In the genomic region with DNA sequence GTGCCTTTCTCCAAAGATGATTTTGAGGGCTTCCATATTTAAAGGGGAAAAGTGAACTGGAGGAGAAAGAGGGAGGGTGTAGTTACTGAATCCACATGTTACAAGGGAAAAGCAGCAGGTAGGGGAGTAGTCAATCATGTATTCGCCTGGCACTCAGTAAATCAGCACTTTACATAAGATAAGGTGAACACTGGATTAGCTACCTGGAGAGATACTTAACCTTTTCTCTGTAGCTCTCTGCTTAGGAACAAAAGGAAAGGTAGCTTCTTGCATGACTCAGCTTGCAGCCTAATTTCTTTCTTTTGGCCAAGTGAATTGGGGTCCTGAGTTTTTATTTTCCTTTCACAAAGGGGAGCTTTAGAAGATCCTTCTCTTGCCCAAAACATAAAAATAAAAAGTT, we compare ENCODE assay signal across 29 cellular contexts. TPM values are rescaled to one million over a fixed set of nuclear protein-coding genes. Genes with fewer than 3 reads are reported as not detected.
"Had no signal": no experiment of that assay in that cellular context is flagged by ENCODE, and none has a peak within 500 bp of the region (broad histone marks: within the 10 kb centered on the region; RNA-seq: fewer than 3 reads in every experiment).

No MANE protein-coding gene starts in this region.

- H3K4me3 ChIP-seq: ascending aorta, body of pancreas, SK-N-MC had no signal

- H3K9me3 Mint-ChIP-seq: activated CD4-positive, alpha-beta memory T cell treated with anti-CD3 and anti-CD28 coated beads for 36 hours; activated CD4-positive, alpha-beta T cell treated with anti-CD3 and anti-CD28 coated beads, Interleukin-2, amount 10 ng/mL, durations not matched to agents 7 days and 5 days; activated naive CD4-positive, alpha-beta T cell treated with anti-CD3 and anti-CD28 coated beads, Interleukin-2, amount 50 U/mL, for 72 hours; activated naive CD8-positive, alpha-beta T cell treated with anti-CD3 and anti-CD28 coated beads, Interleukin-2, amount 50 U/mL, for 24 hours; activated T-cell treated with anti-CD3 and anti-CD28 coated beads, Interleukin-2, amount 50 U/mL, for 4 hours; T-cell had no signal

- H3K27ac Mint-ChIP-seq: activated CD4-positive, alpha-beta memory T cell treated with anti-CD3 and anti-CD28 coated beads for 36 hours; activated CD4-positive, alpha-beta T cell treated with anti-CD3 and anti-CD28 coated beads, Interleukin-2, amount 10 ng/mL, durations not matched to agents 7 days and 5 days; activated naive CD4-positive, alpha-beta T cell treated with anti-CD3 and anti-CD28 coated beads, Interleukin-2, amount 50 U/mL, for 72 hours; activated naive CD8-positive, alpha-beta T cell treated with anti-CD3 and anti-CD28 coated beads, Interleukin-2, amount 50 U/mL, for 24 hours; T-cell had no signal

- H3K36me3 Mint-ChIP-seq: activated CD4-positive, alpha-beta memory T cell treated with anti-CD3 and anti-CD28 coated beads for 36 hours; activated naive CD4-positive, alpha-beta T cell treated with anti-CD3 and anti-CD28 coated beads, Interleukin-2, amount 50 U/mL, for 72 hours; T-cell had no signal

- H3K4me3 Mint-ChIP-seq: activated CD4-positive, alpha-beta memory T cell treated with anti-CD3 and anti-CD28 coated beads for 36 hours; activated CD4-positive, alpha-beta T cell treated with anti-CD3 and anti-CD28 coated beads, Interleukin-2, amount 10 ng/mL, durations not matched to agents 7 days and 5 days; activated naive CD8-positive, alpha-beta T cell treated with anti-CD3 and anti-CD28 coated beads, Interleukin-2, amount 50 U/mL, for 24 hours; activated T-cell treated with anti-CD3 and anti-CD28 coated beads, Interleukin-2, amount 50 U/mL, for 4 hours; T-cell had no signal

- H3K4me1 ChIP-seq: ascending aorta, body of pancreas had no signal

- H3K9me3 ChIP-seq: ascending aorta, body of pancreas had no signal

- H3K27me3 ChIP-seq: ascending aorta had no signal

- H3K27ac ChIP-seq: ascending aorta, body of pancreas, SK-N-MC had no signal

- ATAC-seq: activated naive CD4-positive, alpha-beta T cell treated with anti-CD3 and anti-CD28 coated beads, Interleukin-2, amount 50 U/mL, for 72 hours; activated naive CD8-positive, alpha-beta T cell treated with anti-CD3 and anti-CD28 coated beads, Interleukin-2, amount 50 U/mL, for 24 hours; activated T-cell treated with anti-CD3 and anti-CD28 coated beads, Interleukin-2, amount 50 U/mL, for 4 hours; body of pancreas; Panc1; Right ventricle myocardium inferior; T-cell had no signal

- H3K36me3 ChIP-seq: ascending aorta had no signal

- DNase-seq: activated CD4-positive, alpha-beta memory T cell treated with anti-CD3 and anti-CD28 coated beads for 36 hours; activated CD4-positive, alpha-beta T cell treated with anti-CD3 and anti-CD28 coated beads, Interleukin-2, amount 10 ng/mL, durations not matched to agents 7 days and 5 days; activated CD4-positive, CD25-positive, alpha-beta regulatory T cell; activated CD8-positive, alpha-beta memory T cell treated with anti-CD3 and anti-CD28 coated beads for 24 hours; activated effector memory CD4-positive, alpha-beta T cell treated with anti-CD3 and anti-CD28 coated beads, Interleukin-2, amount 50 U/mL, for 16 hours; activated naive CD4-positive, alpha-beta T cell treated with Interleukin-2 at 50 U/mL for 16 hours; activated naive CD8-positive, alpha-beta T cell treated with anti-CD3 and anti-CD28 coated beads, Interleukin-2, amount 50 U/mL, for 24 hours; activated T-cell treated with anti-CD3 and anti-CD28 coated beads, Interleukin-2, amount 50 U/mL, for 4 hours; amniotic stem cell; body of pancreas; central memory CD4-positive, alpha-beta T cell; NCI-H1105 treated with DMSO at 0.1 percent for 48 hours; NCI-H1436 treated with DMSO at 0.1 percent for 48 hours; NCI-H187; NCI-H2081; NCI-H2171; NCI-H2227 treated with DMSO at 0.1 percent for 48 hours; NCI-H526; NCI-H82; RPMI8226; T-cell; T-helper 2 cell; T1000 had no signal

RNA-seq across cellular contexts. Expression of a gene that starts 43.3 kb away (rescaled TPM):
- total RNA-seq: activated CD4-positive, alpha-beta memory T cell treated with anti-CD3 and anti-CD28 coated beads for 36 hours; activated CD4-positive, alpha-beta T cell treated with anti-CD3 and anti-CD28 coated beads, Interleukin-2, amount 10 ng/mL, durations not matched to agents 7 days and 5 days; ascending aorta; bronchial epithelial cell; Right ventricle myocardium inferior had no signal
